In genomic region chr1:70486676-70487470, GRCh38 we compare ENCODE assay signal across 9 cellular contexts.
A peak's percentile ranks its signal among the peaks of the same experiment; 100 is the strongest.
DNase-seq lines count a peak whose midpoint lies in the region; ATAC-seq, FAIRE-seq and TF ChIP-seq lines count a peak whose summit lies in the region.
"Had no signal": no experiment of that assay in that cellular context is flagged by ENCODE, and none has a peak within 500 bp of the region (broad histone marks: within the 10 kb centered on the region; RNA-seq: fewer than 3 reads in every experiment).

No MANE protein-coding gene starts in this region.

- H3K27ac ChIP-seq in A549 (no peak overlapping the region), right lobe of liver (no peak overlapping the region)
- H3K27ac ChIP-seq: parathyroid adenoma had no signal

- H3K36me3 ChIP-seq in right lobe of liver, result no peaks in the 10 kb centered on the region

- no peak for TF ChIP-seq POLR2A in A549 (IDR thresholded peaks at IDR 0.05; ENCODE audit: low read length)
- no peak for TF ChIP-seq POLR2A in right lobe of liver (IDR thresholded peaks at IDR 0.05)

- TF ChIP-seq EP300 in A549 (IDR thresholded peaks at IDR 0.05), result no peak

- TF ChIP-seq CTCF in A549 (IDR thresholded peaks at IDR 0.05), result no peak
- TF ChIP-seq CTCF in brain (conservative IDR thresholded peaks at IDR 0.05), result no peak
- no peak for TF ChIP-seq CTCF in right lobe of liver (IDR thresholded peaks at IDR 0.05)

- ATAC-seq in A549 (peak; percentile 63 to 90), right lobe of liver (peak; percentile 11 to 28 (median 20)), GM18873 (IDR thresholded peaks at IDR 0.05; ENCODE audit: low FRiP score, unreplicated experiment) (no peak), HG03025 (IDR thresholded peaks at IDR 0.05; ENCODE audit: low FRiP score, unreplicated experiment) (no peak), T-cell (replicated peaks in 1 of 4) (no peak), HG03354 (IDR thresholded peaks at IDR 0.05; ENCODE audit: poor library complexity, severe bottlenecking, unreplicated experiment) (no peak)

- peak overlapping the region in 3 of 5 experiments; percentile 18 to 56 (median 31) for H3K27ac Mint-ChIP-seq in brain
- no peak overlapping the region for H3K27ac Mint-ChIP-seq in T-cell

- H3K4me3 Mint-ChIP-seq in brain, result no peak overlapping the region
- no peak overlapping the region for H3K4me3 Mint-ChIP-seq in T-cell

- CTCF ChIA-PET in A549 (lab: Yijun Ruan, JAX), result interaction anchor here (0.8 to 1.4 kb wide), 2 partner anchors 34 to 353 kb away, joined by 4 read pairs; no protein-coding TSS in a partner anchor
- CTCF ChIA-PET in T-cell (lab: Charles Lee), result interaction anchor here in 1 of 2 donors (0.5 to 0.6 kb wide), 2 partner anchors 172 to 272 kb away, joined by 4 to 10 read pairs; no protein-coding TSS in a partner anchor

- peaks cover 5 to 25% (median 15%) of the 10 kb centered on the region in 5 experiments for H3K9me3 Mint-ChIP-seq in brain
- no peaks in the 10 kb centered on the region for H3K9me3 Mint-ChIP-seq in T-cell

- H3K4me3 ChIP-seq in A549, result no peak overlapping the region
- no peak overlapping the region for H3K4me3 ChIP-seq in right lobe of liver

- POLR2A ChIA-PET in A549 (lab: Yijun Ruan, JAX), result interaction anchor here (1.5 kb wide), 1 partner anchor 76 kb away, joined by 3 read pairs; the partner anchor contains the start of gene CTH
- POLR2A ChIA-PET in T-cell (lab: Charles Lee), result interaction anchor here in 1 of 2 donors (1.1 kb wide), 1 partner anchor 132 kb away, joined by 3 read pairs; the partner anchor contains the start of gene ANKRD13C

- H3K36me3 Mint-ChIP-seq in brain (no peaks in the 10 kb centered on the region), T-cell (no peaks in the 10 kb centered on the region)

- WGBS in A549 (ENCODE audit: missing lambda C conversion rate), result 86% methylated on average over 1 of the region's 2 CpGs
- whole genome bisulfite sequencing in right lobe of liver (ENCODE audit: insufficient coverage, low coverage, low lambda C conversion rate, missing lambda C conversion rate), result no CpG with 5 or more reads among the region's 2 CpGs

- no peak for TF ChIP-seq RAD21 in A549 (conservative IDR thresholded peaks at IDR 0.05 in 1 of 2, IDR thresholded peaks at IDR 0.05 in 1 of 2)

- intact Hi-C loops in right lobe of liver (cut with DNase I), result no loop called here

- no peaks in the 10 kb centered on the region for H3K9me3 ChIP-seq in A549
- no peaks in the 10 kb centered on the region for H3K9me3 ChIP-seq in right lobe of liver

- no peaks in the 10 kb centered on the region for H3K27me3 ChIP-seq in right lobe of liver

- H3K27me3 Mint-ChIP-seq in brain, result no peaks in the 10 kb centered on the region
- peaks cover 6 to 17% of the 10 kb centered on the region in 2 donors for H3K27me3 Mint-ChIP-seq in T-cell

- H3K4me1 Mint-ChIP-seq in brain, result peaks cover 8% of the 10 kb centered on the region
- no peaks in the 10 kb centered on the region for H3K4me1 Mint-ChIP-seq in T-cell

- H3K4me1 ChIP-seq in A549, result no peaks in the 10 kb centered on the region
- H3K4me1 ChIP-seq in right lobe of liver, result no peaks in the 10 kb centered on the region
- H3K4me1 ChIP-seq: parathyroid adenoma had no signal

- no peak for FAIRE-seq in A549 (lab: Jason Lieb, UNC)

- no peak overlapping the region for H3K4me2 ChIP-seq in A549

- DNase-seq in A549 (ENCODE audit: low read depth in 1 of 2, low spot score in 1 of 2), result no peak
- peak; percentile 86 for DNase-seq in HS-5 (ENCODE audit: low read depth)
- no peak for DNase-seq in right lobe of liver
- DNase-seq in T-cell, result no peak

TF ChIP-seq in A549, 52 proteins besides CTCF, POLR2A, EP300 and RAD21:
- TF ChIP-seq CEBPB (IDR thresholded peaks at IDR 0.05) (no peak), CHD4 (IDR thresholded peaks at IDR 0.05; ENCODE audit: borderline replicate concordance) (no peak), USF2 (IDR thresholded peaks at IDR 0.05) (no peak), FOSL2 (IDR thresholded peaks at IDR 0.05) (no peak), FOSL2 (CRISPR knock-in tag; IDR thresholded peaks at IDR 0.05) (no peak), HMGXB4 (CRISPR knock-in tag; IDR thresholded peaks at IDR 0.05; ENCODE audit: borderline replicate concordance) (no peak), JUN (IDR thresholded peaks at IDR 0.05) (no peak), ZNF302 (CRISPR knock-in tag; IDR thresholded peaks at IDR 0.05) (no peak), KDM1A (IDR thresholded peaks at IDR 0.05; ENCODE audit: low read depth) (no peak), NR3C1 (IDR thresholded peaks at IDR 0.05) (no peak)
- TF ChIP-seq, protein P1, sequence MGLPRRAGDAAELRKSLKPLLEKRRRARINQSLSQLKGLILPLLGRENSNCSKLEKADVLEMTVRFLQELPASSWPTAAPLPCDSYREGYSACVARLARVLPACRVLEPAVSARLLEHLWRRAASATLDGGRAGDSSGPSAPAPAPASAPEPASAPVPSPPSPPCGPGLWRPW (IDR thresholded peaks at IDR 0.05), result no peak
- TF ChIP-seq, protein P2, sequence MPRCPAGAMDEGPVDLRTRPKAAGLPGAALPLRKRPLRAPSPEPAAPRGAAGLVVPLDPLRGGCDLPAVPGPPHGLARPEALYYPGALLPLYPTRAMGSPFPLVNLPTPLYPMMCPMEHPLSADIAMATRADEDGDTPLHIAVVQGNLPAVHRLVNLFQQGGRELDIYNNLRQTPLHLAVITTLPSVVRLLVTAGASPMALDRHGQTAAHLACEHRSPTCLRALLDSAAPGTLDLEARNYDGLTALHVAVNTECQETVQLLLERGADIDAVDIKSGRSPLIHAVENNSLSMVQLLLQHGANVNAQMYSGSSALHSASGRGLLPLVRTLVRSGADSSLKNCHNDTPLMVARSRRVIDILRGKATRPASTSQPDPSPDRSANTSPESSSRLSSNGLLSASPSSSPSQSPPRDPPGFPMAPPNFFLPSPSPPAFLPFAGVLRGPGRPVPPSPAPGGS (IDR thresholded peaks at IDR 0.05), result no peak

Comparison
In these comparisons a context has a peak if more than half of its experiments do, and no peak if none do; other contexts are left out.
1. ATAC-seq: peak in A549 (2 of 2) and right lobe of liver (4 of 4); none in GM18873 (single experiment), HG03025 (single experiment), T-cell (0 of 4) and HG03354 (single experiment).
2. H3K27ac Mint-ChIP-seq: peak in brain (3 of 5); none in T-cell (0 of 2).